In genomic region chr7:144378651-144379050, GRCh38 we compare ENCODE assay signal across 23 cellular contexts. TPM values are rescaled to one million over a fixed set of nuclear protein-coding genes. Genes with fewer than 3 reads are reported as not detected.
"Had no signal": no experiment of that assay in that cellular context is flagged by ENCODE, and none has a peak within 500 bp of the region (broad histone marks: within the 10 kb centered on the region; RNA-seq: fewer than 3 reads in every experiment).

No MANE protein-coding gene starts in this region.

- DNase-seq: activated CD4-positive, alpha-beta T cell treated with anti-CD3 and anti-CD28 coated beads for 1 hour; activated naive CD4-positive, alpha-beta T cell treated with anti-CD3 and anti-CD28 coated beads, Interleukin-2, amount 10 ng/mL, durations not matched to agents 7 days and 5 days; activated T-cell treated with anti-CD3 and anti-CD28 coated beads for 4 hours; effector memory CD8-positive, alpha-beta T cell; glutamatergic neuron; left cardiac atrium; lower lobe of right lung; ovary; stimulated activated CD4-positive, alpha-beta T cell treated with anti-CD3 and anti-CD28 coated beads, Interleukin-12 subunit alpha, Interleukin-12 subunit beta, amount 100 ng/mL, for 4 hours; stimulated activated CD4-positive, alpha-beta T cell treated with anti-CD3 and anti-CD28 coated beads, Interleukin-2, amount 100 ng/mL, for 48 hours; stimulated activated naive CD8-positive, alpha-beta T cell treated with anti-CD3 and anti-CD28 coated beads, Interleukin-15, Interleukin-2, amounts not matched to agents 100 U/mL and 50 U/mL, for 24 hours had no signal

- H3K9me3 ChIP-seq: lower lobe of right lung, ovary, suprapubic skin, upper lobe of left lung had no signal

- H3K27ac Mint-ChIP-seq: activated naive CD4-positive, alpha-beta T cell treated with anti-CD3 and anti-CD28 coated beads, Interleukin-2, amount 10 ng/mL, durations not matched to agents 7 days and 5 days; activated T-helper 2 cell treated with anti-CD3 and anti-CD28 coated beads, Interferon-gamma antibody, Interleukin-2, Interleukin-4, amounts not matched to agents 10 μg/mL and 5 μg/mL and 100 μg/mL, durations not matched to agents 14 hours and 24 hours and 36 hours; brain; mesothelial cell of epicardium had no signal

- H3K27me3 Mint-ChIP-seq: activated naive CD4-positive, alpha-beta T cell treated with anti-CD3 and anti-CD28 coated beads, Interleukin-2, amount 10 ng/mL, durations not matched to agents 7 days and 5 days; central memory CD8-positive, alpha-beta T cell; effector memory CD8-positive, alpha-beta T cell had no signal

- H3K27me3 ChIP-seq: ovary, suprapubic skin, upper lobe of left lung had no signal

- H3K9me3 Mint-ChIP-seq: activated naive CD4-positive, alpha-beta T cell treated with anti-CD3 and anti-CD28 coated beads, Interleukin-2, amount 10 ng/mL, durations not matched to agents 7 days and 5 days; activated T-helper 2 cell treated with anti-CD3 and anti-CD28 coated beads, Interferon-gamma antibody, Interleukin-2, Interleukin-4, amounts not matched to agents 10 μg/mL and 5 μg/mL and 100 μg/mL, durations not matched to agents 14 hours and 24 hours and 36 hours; central memory CD8-positive, alpha-beta T cell; effector memory CD8-positive, alpha-beta T cell; mesothelial cell of epicardium; neural crest cell had no signal

- ATAC-seq: effector memory CD8-positive, alpha-beta T cell; left cardiac atrium; lower lobe of right lung; stimulated activated naive CD8-positive, alpha-beta T cell treated with anti-CD3 and anti-CD28 coated beads, Interleukin-15, Interleukin-2, amounts not matched to agents 100 U/mL and 50 U/mL, for 24 hours had no signal

- H3K4me1 Mint-ChIP-seq: activated naive CD4-positive, alpha-beta T cell treated with anti-CD3 and anti-CD28 coated beads, Interleukin-2, amount 10 ng/mL, durations not matched to agents 7 days and 5 days; brain; central memory CD8-positive, alpha-beta T cell; mesothelial cell of epicardium; neural crest cell had no signal

- H3K4me3 Mint-ChIP-seq: activated naive CD4-positive, alpha-beta T cell treated with anti-CD3 and anti-CD28 coated beads, Interleukin-2, amount 10 ng/mL, durations not matched to agents 7 days and 5 days; brain; central memory CD8-positive, alpha-beta T cell; effector memory CD8-positive, alpha-beta T cell; mesothelial cell of epicardium; neural crest cell had no signal

- H3K36me3 ChIP-seq: ovary had no signal

- H3K4me1 ChIP-seq: lower lobe of right lung, suprapubic skin, upper lobe of left lung had no signal

- H3K4me3 ChIP-seq: lower lobe of right lung, ovary, suprapubic skin, upper lobe of left lung had no signal

- H3K36me3 Mint-ChIP-seq: brain had no signal

- H3K27ac ChIP-seq: lower lobe of right lung, ovary, suprapubic skin, upper lobe of left lung had no signal

RNA-seq across cellular contexts. Expression of gene NOBOX, which starts 24.8 kb away (rescaled TPM):
- total RNA-seq: activated T-helper 2 cell treated with anti-CD3 and anti-CD28 coated beads, Interferon-gamma antibody, Interleukin-2, Interleukin-4, amounts not matched to agents 10 μg/mL and 5 μg/mL and 100 μg/mL, durations not matched to agents 14 hours and 24 hours and 36 hours; fibroblast of villous mesenchyme; left cardiac atrium; lower lobe of right lung; mesothelial cell of epicardium; myocyte; neural crest cell; ovary; suprapubic skin; T-helper 2 cell treated with Interferon-gamma antibody and Interleukin-4, amounts not matched to agents 100 ng/mL and 5 ng/mL, for 36 hours; upper lobe of left lung had no signal
- polyA plus RNA-seq: adipose tissue, esophagus had no signal
